In the genomic region with DNA sequence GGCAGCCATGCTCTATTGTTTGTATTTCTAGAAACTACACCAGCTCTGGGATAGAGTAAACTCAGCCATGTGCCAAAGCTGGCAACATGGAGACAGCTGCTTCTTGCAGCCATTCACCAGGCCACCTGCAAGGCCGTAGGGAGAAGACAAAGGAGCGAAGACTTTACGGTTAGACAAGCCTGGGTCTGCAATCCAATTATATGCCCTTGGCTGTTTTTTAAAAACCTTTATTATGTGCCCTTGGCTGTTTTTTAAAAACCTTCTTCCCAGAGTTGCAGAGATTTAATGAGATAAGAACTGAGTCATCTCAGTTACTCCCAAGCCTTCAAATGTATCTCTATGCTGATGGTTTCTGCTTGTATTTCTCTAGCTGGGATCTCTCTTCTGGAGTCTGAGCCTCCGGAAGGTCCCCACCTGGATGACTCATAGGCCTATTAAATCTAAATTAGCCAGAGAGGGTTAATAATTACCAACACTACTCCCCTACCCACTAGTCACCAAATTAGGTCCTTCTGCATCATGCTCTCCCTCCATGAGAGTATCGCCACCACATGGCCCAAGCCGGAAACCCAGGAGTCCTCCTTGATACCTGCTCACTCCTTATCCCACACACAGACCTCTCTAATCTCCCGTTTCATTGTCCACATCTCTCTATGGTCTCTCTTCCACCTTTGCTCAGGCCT, we compare ENCODE assay signal across 8 cellular contexts. TPM values are rescaled to one million over a fixed set of nuclear protein-coding genes. Genes with fewer than 3 reads are reported as not detected.
A peak's percentile ranks its signal among the peaks of the same experiment; 100 is the strongest.
DNase-seq lines count a peak whose midpoint lies in the region; ATAC-seq and TF ChIP-seq lines count a peak whose summit lies in the region.

No MANE protein-coding gene starts in this region.

- ATAC-seq in HG03159 (IDR thresholded peaks at IDR 0.05; ENCODE audit: unreplicated experiment), result peak; percentile 45
- peak; percentile 41 for ATAC-seq in naive thymus-derived CD4-positive, alpha-beta T cell

- peak overlapping the region; percentile 46 to 80 for H3K27ac ChIP-seq in breast epithelium
- no peak overlapping the region for H3K27ac ChIP-seq in naive thymus-derived CD4-positive, alpha-beta T cell (ENCODE audit: low read depth, low read length)

- H3K4me3 ChIP-seq in breast epithelium (no peak overlapping the region), MG63 (no peak overlapping the region)
- H3K4me3 ChIP-seq in naive thymus-derived CD4-positive, alpha-beta T cell (ENCODE audit: low read length), result no peak overlapping the region

- H3K27ac Mint-ChIP-seq in naive thymus-derived CD4-positive, alpha-beta T cell, result peak overlapping the region in 2 of 9 donors; percentile 11 to 51

- DNase-seq in breast epithelium (ENCODE audit: low spot score in 2 of 2), result no peak
- peak in 4 of 9 donors; percentile 9 to 21 (median 10) for DNase-seq in naive thymus-derived CD4-positive, alpha-beta T cell
- DNase-seq in foreskin melanocyte, result no peak
- no peak for DNase-seq in NCI-H1105 treated with DMSO at 0.1 percent for 48 hours (lab: John Stamatoyannopoulos, UW)
- no peak for DNase-seq in MG63
- DNase-seq in OCI-M1 (lab: John Stamatoyannopoulos, UW), result no peak

- peaks cover 0 to 9% of the 10 kb centered on the region in 2 donors for H3K4me1 ChIP-seq in breast epithelium
- H3K4me1 ChIP-seq in naive thymus-derived CD4-positive, alpha-beta T cell (ENCODE audit: control insufficient read depth in 2 of 2, insufficient read depth in 2 of 2, low read length in 2 of 2), result no peaks in the 10 kb centered on the region

- TF ChIP-seq CTCF in GM12873 (IDR thresholded peaks at IDR 0.05; ENCODE audit: insufficient read depth, low read depth, low read length, missing control alignments) (peak; percentile 30), breast epithelium (IDR thresholded peaks at IDR 0.05) (no peak)

- no peaks in the 10 kb centered on the region for H3K36me3 ChIP-seq in breast epithelium
- no peaks in the 10 kb centered on the region for H3K36me3 ChIP-seq in naive thymus-derived CD4-positive, alpha-beta T cell (ENCODE audit: control insufficient read depth in 2 of 3, insufficient read depth in 3 of 3, low read length in 3 of 3)
- no peaks in the 10 kb centered on the region for H3K36me3 ChIP-seq in MG63

- H3K27me3 ChIP-seq in breast epithelium, result no peaks in the 10 kb centered on the region
- no peaks in the 10 kb centered on the region for H3K27me3 ChIP-seq in naive thymus-derived CD4-positive, alpha-beta T cell (ENCODE audit: control insufficient read depth in 2 of 2, insufficient read depth in 2 of 2, low read length in 2 of 2)
- no peaks in the 10 kb centered on the region for H3K27me3 ChIP-seq in MG63

- peaks cover 0 to 5% (median 0%) of the 10 kb centered on the region in 11 donors for H3K9me3 Mint-ChIP-seq in naive thymus-derived CD4-positive, alpha-beta T cell

- POLR2A ChIA-PET in naive thymus-derived CD4-positive, alpha-beta T cell (lab: Charles Lee), result no interaction called here

- TF ChIP-seq POLR2A in breast epithelium (IDR thresholded peaks at IDR 0.05), result no peak

- H3K4me3 Mint-ChIP-seq in naive thymus-derived CD4-positive, alpha-beta T cell, result no peak overlapping the region

- no peaks in the 10 kb centered on the region for H3K27me3 Mint-ChIP-seq in naive thymus-derived CD4-positive, alpha-beta T cell

- CTCF ChIA-PET in naive thymus-derived CD4-positive, alpha-beta T cell (lab: Charles Lee), result no interaction called here

- intact Hi-C loops in breast epithelium (cut with DNase I; ENCODE audit: low total_unique reads), result no loop called here
- intact Hi-C loops in naive thymus-derived CD4-positive, alpha-beta T cell (cut with micrococcal nuclease), result loop anchor here in 1 of 2 donors (1.0 kb wide), 1 partner anchor 84 kb away; no protein-coding TSS in a partner anchor

- H3K4me1 Mint-ChIP-seq in naive thymus-derived CD4-positive, alpha-beta T cell, result peaks cover 7 to 22% (median 10%) of the 10 kb centered on the region in 7 donors

- H3K9me3 ChIP-seq in breast epithelium (no peaks in the 10 kb centered on the region), MG63 (no peaks in the 10 kb centered on the region)
- H3K9me3 ChIP-seq in naive thymus-derived CD4-positive, alpha-beta T cell (ENCODE audit: control insufficient read depth in 2 of 3, low read length in 3 of 3), result no peaks in the 10 kb centered on the region

- H3K36me3 Mint-ChIP-seq in naive thymus-derived CD4-positive, alpha-beta T cell, result peaks cover 0 to 7% (median 0%) of the 10 kb centered on the region in 5 donors

RNA-seq across cellular contexts. Expression of gene DPP4, which starts 17.5 kb away (rescaled TPM):
- 10 to 100 TPM in 2 of 3 donors, 1 to 10 TPM in 1; 7.5 to 17.3 (median 11.8) TPM for total RNA-seq in breast epithelium
- total RNA-seq in naive thymus-derived CD4-positive, alpha-beta T cell, result 100 to 1,000 TPM in 1 of 5 experiments, 10 to 100 TPM in 4; 35.7 to 188 (median 41.6) TPM
- 10 to 100 TPM; 77.4 to 88.9 TPM for polyA plus RNA-seq in naive thymus-derived CD4-positive, alpha-beta T cell
- 0.53 and 0.76 TPM in 2 replicates for total RNA-seq in MG63 (2014; rRNA removed; shearing (Covaris generic); ENCODE audit: low replicate concordance)
